Comparison of ENCODE assay signal across 8 cellular contexts in the genomic region with DNA sequence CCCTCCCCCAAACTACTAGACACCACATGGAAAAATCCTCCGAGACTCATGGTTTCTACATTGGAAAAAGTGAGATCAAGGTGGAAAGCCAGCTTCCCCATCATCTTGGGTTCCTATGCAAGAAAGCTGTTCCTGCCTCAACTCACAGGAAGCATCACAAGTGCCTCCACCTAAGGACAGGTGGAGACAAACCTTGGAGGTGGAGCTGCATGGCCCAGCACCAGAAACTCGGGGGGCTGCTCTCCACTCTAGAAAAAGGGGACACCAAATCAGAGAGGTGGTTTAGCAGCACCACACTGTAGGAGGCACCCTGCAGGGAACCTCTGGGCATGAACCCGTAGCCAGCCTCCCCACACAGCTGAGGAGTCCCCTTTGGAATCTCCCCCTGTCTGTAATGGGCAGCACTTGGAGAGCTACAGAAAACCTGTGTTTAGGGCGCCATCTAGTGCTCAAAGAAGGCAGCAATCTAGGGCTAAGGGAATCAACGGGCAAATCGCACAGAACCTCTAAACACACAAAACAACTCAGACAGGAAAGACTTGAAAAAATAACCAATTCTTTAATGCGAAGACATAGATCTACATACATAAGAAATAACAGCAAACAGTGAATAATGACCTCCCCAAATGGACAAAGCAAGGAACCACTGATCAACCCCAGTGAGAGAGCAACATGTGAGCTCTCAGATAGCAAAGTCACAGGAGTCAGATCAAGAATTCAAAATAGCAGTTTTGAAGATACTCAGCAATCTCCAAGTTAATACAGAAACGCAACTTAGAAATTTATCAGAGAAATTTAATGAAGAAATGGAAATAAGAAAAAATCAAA. TPM values are rescaled to one million over a fixed set of nuclear protein-coding genes. Genes with fewer than 3 reads are reported as not detected.
DNase-seq lines count a peak whose midpoint lies in the region; ATAC-seq, FAIRE-seq and TF ChIP-seq lines count a peak whose summit lies in the region.

No MANE protein-coding gene starts in this region.

- H3K27me3 ChIP-seq in pancreas, result peaks cover 0 to 9% (median 0%) of the 10 kb centered on the region in 4 donors
- H3K27me3 ChIP-seq in vagina, result no peaks in the 10 kb centered on the region

- H3K36me3 ChIP-seq in pancreas, result no peaks in the 10 kb centered on the region
- H3K36me3 ChIP-seq in vagina, result no peaks in the 10 kb centered on the region

- peaks cover 0 to 9% (median 0%) of the 10 kb centered on the region in 3 donors for H3K27me3 Mint-ChIP-seq in CD14-positive monocyte (ENCODE audit: low read depth in 3 of 3)

- H3K4me3 ChIP-seq in pancreas (no peak overlapping the region), vagina (no peak overlapping the region)

- H3K4me1 ChIP-seq in pancreas (no peaks in the 10 kb centered on the region), vagina (no peaks in the 10 kb centered on the region)

- H3K9me3 ChIP-seq in pancreas, result no peaks in the 10 kb centered on the region
- H3K9me3 ChIP-seq in vagina, result no peaks in the 10 kb centered on the region

- no peaks in the 10 kb centered on the region for H3K9me3 Mint-ChIP-seq in CD14-positive monocyte

- peak; percentile 46 for DNase-seq in CD14-positive monocyte (ENCODE audit: low spot score)
- peak; percentile 18 for DNase-seq in HTR-8/SVneo (ENCODE audit: insufficient read length, low spot score)
- DNase-seq in RPMI7951 (ENCODE audit: low read depth), result peak; percentile 23
- DNase-seq in activated effector memory CD4-positive, alpha-beta T cell treated with Interleukin-2 at 50 U/mL for 16 hours, result peak; percentile 10
- DNase-seq in foreskin melanocyte, result peak; percentile 27
- DNase-seq in pancreas, result peak in 4 of 6 donors; percentile 11 to 65 (median 42)
- no peak for DNase-seq in vagina (ENCODE audit: extremely low spot score in 2 of 2)

- H3K4me1 Mint-ChIP-seq in CD14-positive monocyte, result peaks cover 8% of the 10 kb centered on the region

- peak; percentile 89 for ATAC-seq in GM19023 (IDR thresholded peaks at IDR 0.05; ENCODE audit: unreplicated experiment)
- peak; percentile 40 to 85 (median 84) for ATAC-seq in pancreas

- no peak for FAIRE-seq in HTR-8/SVneo (lab: Jason Lieb, UNC)
- peak; percentile 79 for FAIRE-seq in pancreas (lab: Jason Lieb, UNC)

- 18 to 24% methylated on average over 8 of the region's 8 CpGs for WGBS in pancreas, 2 donors

- intact Hi-C loops in CD14-positive monocyte (cut with micrococcal nuclease) (no loop called here), pancreas (cut with DNase I) (loop anchor here in 2 of 3 donors (10.0 kb wide), 2 partner anchors 109 to 119 kb away; no protein-coding TSS in a partner anchor), vagina (cut with DNase I) (no loop called here)

- peaks cover under 1 to 2% of the 10 kb centered on the region in 2 donors for H3K36me3 Mint-ChIP-seq in CD14-positive monocyte

- no peak overlapping the region for H3K27ac ChIP-seq in pancreas
- no peak overlapping the region for H3K27ac ChIP-seq in vagina

- no peak overlapping the region for H3K4me3 Mint-ChIP-seq in CD14-positive monocyte

- no peak for TF ChIP-seq POLR2A in vagina (IDR thresholded peaks at IDR 0.05)

- H3K27ac Mint-ChIP-seq in CD14-positive monocyte, result no peak overlapping the region

- TF ChIP-seq CTCF in CD14-positive monocyte (IDR thresholded peaks at IDR 0.05) (peak; percentile 68), pancreas (IDR thresholded peaks at IDR 0.05) (peak; percentile 65 to 79 (median 74)), vagina (IDR thresholded peaks at IDR 0.05) (peak in 2 of 3 experiments; percentile 41 to 65)

RNA-seq across cellular contexts. Expression of a gene that starts 37.0 kb away (rescaled TPM):
- polyA plus RNA-seq in CD14-positive monocyte, result 10 to 100 TPM in 1 of 2 donors, 1 to 10 TPM in 1; 8.6 to 10.6 TPM
- 13.3 and 16.8 TPM in 2 replicates for total RNA-seq in RPMI7951 (2014; rRNA removed; shearing (Covaris generic))
- 10 to 100 TPM in 1 of 6 donors, 1 to 10 TPM in 5; 5.1 to 12.0 (median 6.9) TPM for total RNA-seq in pancreas
- polyA plus RNA-seq in pancreas, result 1 to 10 TPM; 1.7 to 4.6 TPM
- 8.8 TPM for total RNA-seq in vagina

RNA-seq across cellular contexts. Expression of a gene that starts 55.2 kb away (rescaled TPM):
- polyA plus RNA-seq in CD14-positive monocyte (not detected), pancreas (not detected)
- total RNA-seq in RPMI7951 (2014; rRNA removed; shearing (Covaris generic)), result 0.29 TPM in 1 of 2 replicates, not detected in the other
- total RNA-seq in pancreas (under 1 TPM in 1 of 6 donors, not detected in 5; 0.19 TPM), vagina (not detected)

Comparison
In these comparisons a context has a peak if more than half of its experiments do, and no peak if none do; other contexts are left out.
1. DNase-seq: peak in CD14-positive monocyte (single experiment), HTR-8/SVneo (single experiment), RPMI7951 (single experiment), activated effector memory CD4-positive, alpha-beta T cell treated with Interleukin-2 at 50 U/mL for 16 hours (single experiment), foreskin melanocyte (single experiment) and pancreas (4 of 6); none in vagina (0 of 2).
2. intact Hi-C loops: an anchor here in pancreas (10.0 kb wide); none called in CD14-positive monocyte and vagina.
3. Peak in every context shown above with its lines, with median percentiles within 50 percentile points of each other: CTCF ChIP-seq.